8 cellular contexts compared by ENCODE assay signal in genomic region chr2:196131949-196132925, GRCh38. TPM values are rescaled to one million over a fixed set of nuclear protein-coding genes. Genes with fewer than 3 reads are reported as not detected.
DNase-seq lines count a peak whose midpoint lies in the region; ATAC-seq and TF ChIP-seq lines count a peak whose summit lies in the region.

No MANE protein-coding gene starts in this region.

- POLR2A ChIA-PET in activated CD4-positive, alpha-beta T cell treated with anti-CD3 and anti-CD28 coated beads for 36 hours (lab: Charles Lee), result interaction anchor here (0.7 kb wide), 1 partner anchor 184 kb away, joined by 4 read pairs; no protein-coding TSS in a partner anchor

- H3K27me3 Mint-ChIP-seq in activated CD4-positive, alpha-beta T cell treated with anti-CD3 and anti-CD28 coated beads for 36 hours, result no peaks in the 10 kb centered on the region

- CTCF ChIA-PET in activated CD4-positive, alpha-beta T cell treated with anti-CD3 and anti-CD28 coated beads for 36 hours (lab: Charles Lee), result interaction anchor here (0.9 to 3.2 kb wide), 8 partner anchors 10 to 205 kb away, joined by 3 to 16 read pairs (median 7); no protein-coding TSS in a partner anchor

- DNase-seq in NCI-H2227 (lab: John Stamatoyannopoulos, UW; ENCODE audit: unreplicated experiment), result peak; percentile 10
- no peak for DNase-seq in NCI-H2227 treated with DMSO at 0.1 percent for 48 hours (lab: John Stamatoyannopoulos, UW)
- DNase-seq in activated CD4-positive, alpha-beta T cell treated with anti-CD3 and anti-CD28 coated beads for 36 hours, result peak; percentile 80
- DNase-seq in epithelial cell of esophagus (ENCODE audit: low read depth), result peak; percentile 41
- DNase-seq in stimulated activated naive CD4-positive, alpha-beta T cell treated with Interleukin-2 at 50 U/mL for 16 hours (lab: John Stamatoyannopoulos, UW), result peak; percentile 13
- DNase-seq in MV-4-11 (lab: John Stamatoyannopoulos, UW), result no peak

- peak; percentile 55 for ATAC-seq in activated CD4-positive, alpha-beta T cell treated with anti-CD3 and anti-CD28 coated beads for 36 hours
- ATAC-seq in HG03457 (IDR thresholded peaks at IDR 0.05; ENCODE audit: unreplicated experiment) (no peak), HG03342 (IDR thresholded peaks at IDR 0.05; ENCODE audit: unreplicated experiment) (no peak)

- H3K9me3 Mint-ChIP-seq in activated CD4-positive, alpha-beta T cell treated with anti-CD3 and anti-CD28 coated beads for 36 hours (ENCODE audit: low read depth), result peaks cover 44% of the 10 kb centered on the region

- intact Hi-C loops in activated CD4-positive, alpha-beta T cell treated with anti-CD3 and anti-CD28 coated beads for 36 hours (cut with DNase I, micrococcal nuclease), result loop anchor here (1.0 to 5.0 kb wide), 6 partner anchors 53 to 505 kb away; partner anchors contain the start of gene CCDC150 (in 1 of the 2)

- peaks cover 10% of the 10 kb centered on the region for H3K4me1 Mint-ChIP-seq in activated CD4-positive, alpha-beta T cell treated with anti-CD3 and anti-CD28 coated beads for 36 hours

- peak overlapping the region; percentile 67 for H3K27ac Mint-ChIP-seq in activated CD4-positive, alpha-beta T cell treated with anti-CD3 and anti-CD28 coated beads for 36 hours

- no peak overlapping the region for H3K4me3 ChIP-seq in epithelial cell of esophagus (ENCODE audit: low read length)

- TF ChIP-seq CTCF in epithelial cell of esophagus (IDR thresholded peaks at IDR 0.05; ENCODE audit: insufficient read depth, low read depth, low read length, missing control alignments), result no peak

- peaks cover 76% of the 10 kb centered on the region for H3K36me3 Mint-ChIP-seq in activated CD4-positive, alpha-beta T cell treated with anti-CD3 and anti-CD28 coated beads for 36 hours (ENCODE audit: low read depth)

- H3K4me3 Mint-ChIP-seq in activated CD4-positive, alpha-beta T cell treated with anti-CD3 and anti-CD28 coated beads for 36 hours, result no peak overlapping the region

RNA-seq across cellular contexts. Expression of gene STK17B, which starts 39.1 kb away (rescaled TPM):
- total RNA-seq in activated CD4-positive, alpha-beta T cell treated with anti-CD3 and anti-CD28 coated beads for 36 hours, result 100 to 1,000 TPM; 159 to 178 TPM

Comparison
In these comparisons a context has a peak if more than half of its experiments do, and no peak if none do; other contexts are left out.
1. DNase-seq: peak in NCI-H2227 (single experiment), activated CD4-positive, alpha-beta T cell treated with anti-CD3 and anti-CD28 coated beads for 36 hours (single experiment), epithelial cell of esophagus (single experiment) and stimulated activated naive CD4-positive, alpha-beta T cell treated with Interleukin-2 at 50 U/mL for 16 hours (single experiment); none in NCI-H2227 treated with DMSO at 0.1 percent for 48 hours (single experiment) and MV-4-11 (single experiment).